In the genomic region with DNA sequence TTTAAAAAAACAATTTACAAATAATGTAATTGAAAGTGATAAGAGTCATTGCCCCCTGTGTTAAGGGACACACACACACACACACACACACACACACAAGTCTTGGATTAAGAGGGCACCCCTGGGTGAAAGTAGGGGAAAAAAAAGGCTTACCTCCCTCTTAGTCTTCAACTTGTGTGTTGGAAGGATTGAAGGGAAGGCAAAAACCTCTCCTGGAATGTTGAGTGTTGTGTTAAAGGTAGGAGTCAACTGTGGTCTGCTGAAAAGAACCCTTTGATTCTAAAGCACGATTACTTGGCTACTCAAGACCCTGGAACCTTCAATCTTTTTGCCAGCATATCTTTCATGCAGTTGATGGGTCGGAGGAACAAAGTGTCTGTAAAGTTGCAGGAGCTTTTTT, we compare ENCODE assay signal across 15 cellular contexts. TPM values are rescaled to one million over a fixed set of nuclear protein-coding genes. Genes with fewer than 3 reads are reported as not detected.
DNase-seq lines count a peak whose midpoint lies in the region; ATAC-seq, FAIRE-seq and TF ChIP-seq lines count a peak whose summit lies in the region.
"Had no signal": no experiment of that assay in that cellular context is flagged by ENCODE, and none has a peak within 500 bp of the region (broad histone marks: within the 10 kb centered on the region; RNA-seq: fewer than 3 reads in every experiment).

No MANE protein-coding gene starts in this region.

- DNase-seq in H1 (ENCODE audit: low read depth in 1 of 2, low spot score in 2 of 2), result no peak
- no peak for DNase-seq in mesenchymal stem cell
- no peak for DNase-seq in suprapubic skin (ENCODE audit: low spot score in 2 of 2)
- DNase-seq in NCI-H2029 (lab: John Stamatoyannopoulos, UW), result no peak
- no peak for DNase-seq in effector CD4-positive, alpha-beta T cell
- no peak for DNase-seq in AG20443 (ENCODE audit: low spot score)
- DNase-seq: activated CD4-positive, alpha-beta T cell treated with anti-CD3 and anti-CD28 coated beads, Interleukin-2, amount 10 ng/mL, durations not matched to agents 24 days and 14 days; activated effector memory CD4-positive, alpha-beta T cell treated with anti-CD3 and anti-CD28 coated beads, Interleukin-2, amount 50 U/mL, for 16 hours; CD8-positive, alpha-beta T cell; glutamatergic neuron; NCI-H774 had no signal

- no peak overlapping the region for H2BK15ac ChIP-seq in H1 (ENCODE audit: low read length)
- H2BK15ac ChIP-seq in mesenchymal stem cell (ENCODE audit: low read depth, poor library complexity, severe bottlenecking), result no peak overlapping the region

- H3K79me2 ChIP-seq in H1 (ENCODE audit: control insufficient read depth in 1 of 2, insufficient read depth in 2 of 2, low read length in 2 of 2), result peaks cover 24 to 100% of the 10 kb centered on the region in 2 experiments; a peak in 3 of 4 replicates

- no peak overlapping the region for H4K5ac ChIP-seq in H1 (ENCODE audit: insufficient read length, low read depth, low read length)

- H3K18ac ChIP-seq in H1 (ENCODE audit: extremely low read depth, low read length) (no peak overlapping the region), mesenchymal stem cell (ENCODE audit: low read depth in 1 of 2, low read length in 2 of 2) (no peak overlapping the region)

- POLR2A ChIA-PET in H1 (lab: Charles Lee; ENCODE audit: partially characterized antibody), result interaction anchor here (0.8 to 1.0 kb wide), 2 partner anchors 11 to 12 kb away, joined by 3 read pairs; no protein-coding TSS in a partner anchor

- TF ChIP-seq CTCF in H1 (IDR thresholded peaks at IDR 0.05; ENCODE audit: control extremely low read depth in 1 of 3, insufficient read depth in 1 of 3, low read depth in 1 of 3, low read length in 3 of 3), result no peak
- TF ChIP-seq CTCF in suprapubic skin (IDR thresholded peaks at IDR 0.05), result no peak

- H3K36me3 ChIP-seq in HUES48 (ENCODE audit: control insufficient read depth, insufficient read depth, low read length), result peaks cover 38% of the 10 kb centered on the region
- H3K36me3 ChIP-seq in H1 (ENCODE audit: control insufficient read depth in 2 of 4, insufficient read depth in 4 of 4, low read length in 3 of 4), result peaks cover 0 to 26% (median 6%) of the 10 kb centered on the region in 4 experiments; a peak in 3 of 8 replicates
- peaks cover 0 to 7% of the 10 kb centered on the region in 2 experiments for H3K36me3 ChIP-seq in mesenchymal stem cell (ENCODE audit: control insufficient read depth in 1 of 2, insufficient read depth in 2 of 2, low read depth in 1 of 2, low read length in 2 of 2)
- H3K36me3 ChIP-seq in suprapubic skin, result no peaks in the 10 kb centered on the region

- H2BK5ac ChIP-seq in H1 (ENCODE audit: low read depth, low read length) (no peak overlapping the region), mesenchymal stem cell (ENCODE audit: low read depth, low read length, poor library complexity, severe bottlenecking) (no peak overlapping the region)

- no peak for ATAC-seq in HG02852 (IDR thresholded peaks at IDR 0.05; ENCODE audit: unreplicated experiment)
- ATAC-seq: CD8-positive, alpha-beta T cell had no signal

- H4K20me1 ChIP-seq in H1 (replicated peaks in 1 of 2; ENCODE audit: control insufficient read depth in 1 of 2, insufficient read depth in 2 of 2, low read length in 2 of 2), result peaks cover 6 to 28% of the 10 kb centered on the region in 2 experiments

- no peak for TF ChIP-seq POLR2A in H1 (IDR thresholded peaks at IDR 0.05; ENCODE audit: control extremely low read depth in 1 of 2, low read depth in 2 of 2, low read length in 2 of 2)
- no peak for TF ChIP-seq POLR2A in suprapubic skin (IDR thresholded peaks at IDR 0.05)

- CTCF ChIA-PET in H1 (lab: Charles Lee; ENCODE audit: partially characterized antibody), result no interaction called here

- no peak overlapping the region for H3K14ac ChIP-seq in H1 (ENCODE audit: insufficient read length)
- H3K14ac ChIP-seq in mesenchymal stem cell (ENCODE audit: low read length in 2 of 2), result no peak overlapping the region

- TF ChIP-seq RAD21 in H1 (IDR thresholded peaks at IDR 0.05 in 1 of 2, conservative IDR thresholded peaks at IDR 0.05 in 1 of 2; ENCODE audit: low read depth in 2 of 2, low read length in 2 of 2), result no peak

- H3K27ac ChIP-seq in HUES48 (ENCODE audit: low read depth, low read length), result peak overlapping the region; percentile 74
- no peak overlapping the region for H3K27ac ChIP-seq in H1 (ENCODE audit: low read depth, low read length)
- H3K27ac ChIP-seq in mesenchymal stem cell (ENCODE audit: low read length, poor library complexity, severe bottlenecking), result no peak overlapping the region
- peak overlapping the region; percentile 17 for H3K27ac ChIP-seq in suprapubic skin

- FAIRE-seq in H1 (lab: Jason Lieb, UNC), result peak; percentile 76
- FAIRE-seq: colon had no signal

- H3K9ac ChIP-seq in HUES48 (ENCODE audit: low read depth, low read length), result no peak overlapping the region
- no peak overlapping the region for H3K9ac ChIP-seq in H1 (replicated peaks in 1 of 4; ENCODE audit: extremely low read depth in 1 of 4, low read depth in 3 of 4, low read length in 3 of 4)
- H3K9ac ChIP-seq in mesenchymal stem cell (ENCODE audit: low read length), result peak overlapping the region; percentile 98

- H3K27me3 ChIP-seq in HUES48 (ENCODE audit: control insufficient read depth, insufficient read depth, low read length) (no peaks in the 10 kb centered on the region), H1 (replicated peaks in 1 of 4; ENCODE audit: control insufficient read depth in 3 of 4, extremely low read depth in 1 of 4, insufficient read depth in 3 of 4, low read length in 3 of 4) (no peaks in the 10 kb centered on the region), mesenchymal stem cell (ENCODE audit: control insufficient read depth in 1 of 2, insufficient read depth in 1 of 2, low read length in 2 of 2) (no peaks in the 10 kb centered on the region), suprapubic skin (no peaks in the 10 kb centered on the region)

- no peaks in the 10 kb centered on the region for H3K23me2 ChIP-seq in H1 (ENCODE audit: low read depth, low read length)

- H3K23ac ChIP-seq in H1 (ENCODE audit: insufficient read length), result no peak overlapping the region
- H3K23ac ChIP-seq in mesenchymal stem cell (ENCODE audit: low read length in 2 of 2), result no peak overlapping the region

- TF ChIP-seq EP300 in H1 (IDR thresholded peaks at IDR 0.05; ENCODE audit: borderline replicate concordance in 1 of 2, low read depth in 2 of 2, low read length in 2 of 2), result no peak
- no peak for TF ChIP-seq EP300 in suprapubic skin (IDR thresholded peaks at IDR 0.05)

- H3K9me3 ChIP-seq in HUES48 (ENCODE audit: control insufficient read depth, insufficient read depth, low read length) (no peaks in the 10 kb centered on the region), H1 (ENCODE audit: insufficient read depth in 2 of 2, low read depth in 1 of 2, low read length in 1 of 2) (no peaks in the 10 kb centered on the region), mesenchymal stem cell (ENCODE audit: control insufficient read depth, low read length) (no peaks in the 10 kb centered on the region), suprapubic skin (no peaks in the 10 kb centered on the region)

- H2BK120ac ChIP-seq in H1 (replicated peaks; ENCODE audit: low read depth, low read length), result no peak overlapping the region
- no peak overlapping the region for H2BK120ac ChIP-seq in mesenchymal stem cell (ENCODE audit: low read depth, low read length)

- H3K4me2 ChIP-seq in H1 (ENCODE audit: insufficient read depth in 1 of 2, low read depth in 2 of 2, low read length in 2 of 2) (peak overlapping the region; percentile 57 to 66; a peak in 3 of 4 replicates), mesenchymal stem cell (ENCODE audit: low read length, poor library complexity, severe bottlenecking) (no peak overlapping the region)

- H4K8ac ChIP-seq in H1 (ENCODE audit: extremely low read depth, insufficient read depth, low read length) (no peak overlapping the region), mesenchymal stem cell (ENCODE audit: low read length) (no peak overlapping the region)

- H3K79me1 ChIP-seq in H1 (ENCODE audit: low read depth, low read length) (0 out of 2 replicates have a peak, but pooled peaks cover 3% of the 10 kb centered on the region), mesenchymal stem cell (replicated peaks; ENCODE audit: low read length, poor library complexity, severe bottlenecking) (peaks cover 7% of the 10 kb centered on the region)

- no peak overlapping the region for H3K4ac ChIP-seq in H1 (replicated peaks; ENCODE audit: insufficient read length, low read depth, low read length)
- H3K4ac ChIP-seq in mesenchymal stem cell (ENCODE audit: low read depth in 1 of 2, low read length in 2 of 2), result no peak overlapping the region

- H4K91ac ChIP-seq in H1 (replicated peaks; ENCODE audit: insufficient read length, low read length), result no peak overlapping the region
- H4K91ac ChIP-seq in mesenchymal stem cell (ENCODE audit: low read length), result no peak overlapping the region

- H2AK5ac ChIP-seq in H1 (ENCODE audit: low read depth, low read length) (no peak overlapping the region), mesenchymal stem cell (ENCODE audit: low read length, severe bottlenecking) (no peak overlapping the region)

- WGBS in H1 (ENCODE audit: extremely low coverage in 1 of 2, insufficient coverage in 1 of 2, insufficient read length in 1 of 2, insufficient replicate concordance in 2 of 2, low coverage in 1 of 2, low lambda C conversion rate in 2 of 2, missing lambda C conversion rate in 1 of 2), 2 experiments, result 33% methylated on average over 2 of the region's 2 CpGs; no CpG with 5 or more reads in 1 of the 2 experiments
- WGBS in mesenchymal stem cell, result 57% methylated on average over 1 of the region's 2 CpGs
- 54% methylated on average over 2 of the region's 2 CpGs for WGBS in suprapubic skin

- H3K4me3 ChIP-seq in HUES48 (ENCODE audit: low read depth, low read length) (peak overlapping the region; percentile 33; the same call in 1 of the 2 replicates), H1 (ENCODE audit: extremely low read depth in 1 of 4, insufficient read depth in 2 of 4, low read depth in 3 of 4, low read length in 4 of 4) (peak overlapping the region in 2 of 4 experiments; percentile 9 to 44; a peak in 3 of 8 replicates), mesenchymal stem cell (ENCODE audit: insufficient read depth in 1 of 2, low read depth in 1 of 2, low read length in 2 of 2) (peak overlapping the region in 1 of 2 experiments; percentile 86), suprapubic skin (peak overlapping the region; percentile 72)
- H3K4me3 ChIP-seq: skin epidermis had no signal

- no peak overlapping the region for H2BK20ac ChIP-seq in H1 (ENCODE audit: low read length)

- H2BK12ac ChIP-seq in H1 (ENCODE audit: low read depth, low read length) (no peak overlapping the region), mesenchymal stem cell (ENCODE audit: low read length in 2 of 2) (no peak overlapping the region)

- H3K4me1 ChIP-seq in HUES48 (ENCODE audit: control insufficient read depth, insufficient read depth, low read length), result peaks cover 72% of the 10 kb centered on the region
- peaks cover 0 to 23% (median 7%) of the 10 kb centered on the region in 4 experiments; a peak in 3 of 7 replicates for H3K4me1 ChIP-seq in H1 (replicated peaks in 1 of 4; ENCODE audit: control insufficient read depth in 3 of 4, insufficient read depth in 4 of 4, low read length in 3 of 4)
- no peaks in the 10 kb centered on the region for H3K4me1 ChIP-seq in mesenchymal stem cell (ENCODE audit: control insufficient read depth, insufficient read depth, low read depth, low read length)
- H3K4me1 ChIP-seq in suprapubic skin, result peaks cover 23% of the 10 kb centered on the region

- no peak overlapping the region for H3K56ac ChIP-seq in H1 (replicated peaks; ENCODE audit: insufficient read length, low read depth, low read length)

- no peak overlapping the region for H2AFZ ChIP-seq in H1 (ENCODE audit: low read length)
- no peak overlapping the region for H2AFZ ChIP-seq in mesenchymal stem cell (ENCODE audit: low read depth, low read length)

RNA-seq across cellular contexts. Expression of gene PBX1, which starts 6.4 kb away (rescaled TPM):
- total RNA-seq in H1 (2021; fragmentation: NEBNext Ultra II Directional; extraction: Animal tissue kit (Norgen Biotek cat#: 25700)), result 118 and 124 TPM in 2 replicates
- polyA plus RNA-seq in H1 (2011; rRNA removed), result 80.1 and 87.4 TPM in 2 replicates
- polyA plus RNA-seq in H1 (2011; cell fraction: cytosol; rRNA removed), result 74.1 TPM
- polyA plus RNA-seq in H1 (2011; cell fraction: nucleus; rRNA removed), result 95.6 TPM
- 77.4 to 111 TPM (median 91.6 TPM) in 4 replicates for polyA plus RNA-seq in H1 (2012, experiment 1 of 2)
- polyA plus RNA-seq in H1 (2012, experiment 2 of 2), result 28.4 TPM
- polyA plus RNA-seq in H1 (2013, experiment 1 of 2), result 54.3 TPM
- polyA plus RNA-seq in H1 (2013, experiment 2 of 2), result 50.2 TPM
- polyA minus RNA-seq in H1 (2011; rRNA and poly(A)+ RNA removed), result 219 and 238 TPM in 2 replicates
- polyA minus RNA-seq in H1 (2011; cell fraction: cytosol; rRNA and poly(A)+ RNA removed), result 79.4 TPM
- polyA minus RNA-seq in H1 (2011; cell fraction: nucleus; rRNA and poly(A)+ RNA removed), result 225 TPM
- 32.7 TPM for polyA plus RNA-seq in mesenchymal stem cell (2013, experiment 1 of 2)
- 33.2 TPM for polyA plus RNA-seq in mesenchymal stem cell (2013, experiment 2 of 2)
- 10 to 100 TPM; 14.4 to 34.6 (median 22.0) TPM for total RNA-seq in suprapubic skin
- total RNA-seq: activated CD4-positive, alpha-beta T cell treated with anti-CD3 and anti-CD28 coated beads, Interleukin-2, amount 10 ng/mL, durations not matched to agents 24 days and 14 days had no signal

Comparison
In these comparisons a context has a peak if more than half of its experiments do, and no peak if none do; other contexts are left out.
1. H3K27ac ChIP-seq: peak in HUES48 (single experiment) and suprapubic skin (single experiment); none in H1 (single experiment) and mesenchymal stem cell (single experiment).